Comparison of ENCODE assay signal across 1 cellular context in the genomic region with DNA sequence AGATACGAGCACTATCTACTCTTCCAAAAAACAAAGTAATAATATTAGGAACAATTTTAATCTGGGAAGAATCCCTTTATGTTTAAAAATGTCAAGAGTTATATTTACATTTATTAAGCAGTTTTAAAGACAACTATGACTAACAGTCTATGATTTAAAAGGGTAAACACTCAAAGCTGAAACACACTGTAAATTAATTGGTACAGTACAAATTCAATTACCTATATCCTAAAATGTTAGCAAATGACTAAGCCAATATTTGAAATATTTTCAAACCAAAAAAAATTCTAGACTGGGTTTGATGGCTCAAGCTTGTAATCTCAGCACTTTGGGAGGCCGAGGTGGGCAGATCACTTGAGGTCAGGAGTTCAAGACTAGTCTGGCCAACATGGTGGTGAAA.
TF ChIP-seq lines count a peak whose summit lies in the region.

No MANE protein-coding gene starts in this region.

TF ChIP-seq in GM23338, 12 proteins besides CTCF, POLR2A, EP300 and RAD21:
- TF ChIP-seq, protein P1, sequence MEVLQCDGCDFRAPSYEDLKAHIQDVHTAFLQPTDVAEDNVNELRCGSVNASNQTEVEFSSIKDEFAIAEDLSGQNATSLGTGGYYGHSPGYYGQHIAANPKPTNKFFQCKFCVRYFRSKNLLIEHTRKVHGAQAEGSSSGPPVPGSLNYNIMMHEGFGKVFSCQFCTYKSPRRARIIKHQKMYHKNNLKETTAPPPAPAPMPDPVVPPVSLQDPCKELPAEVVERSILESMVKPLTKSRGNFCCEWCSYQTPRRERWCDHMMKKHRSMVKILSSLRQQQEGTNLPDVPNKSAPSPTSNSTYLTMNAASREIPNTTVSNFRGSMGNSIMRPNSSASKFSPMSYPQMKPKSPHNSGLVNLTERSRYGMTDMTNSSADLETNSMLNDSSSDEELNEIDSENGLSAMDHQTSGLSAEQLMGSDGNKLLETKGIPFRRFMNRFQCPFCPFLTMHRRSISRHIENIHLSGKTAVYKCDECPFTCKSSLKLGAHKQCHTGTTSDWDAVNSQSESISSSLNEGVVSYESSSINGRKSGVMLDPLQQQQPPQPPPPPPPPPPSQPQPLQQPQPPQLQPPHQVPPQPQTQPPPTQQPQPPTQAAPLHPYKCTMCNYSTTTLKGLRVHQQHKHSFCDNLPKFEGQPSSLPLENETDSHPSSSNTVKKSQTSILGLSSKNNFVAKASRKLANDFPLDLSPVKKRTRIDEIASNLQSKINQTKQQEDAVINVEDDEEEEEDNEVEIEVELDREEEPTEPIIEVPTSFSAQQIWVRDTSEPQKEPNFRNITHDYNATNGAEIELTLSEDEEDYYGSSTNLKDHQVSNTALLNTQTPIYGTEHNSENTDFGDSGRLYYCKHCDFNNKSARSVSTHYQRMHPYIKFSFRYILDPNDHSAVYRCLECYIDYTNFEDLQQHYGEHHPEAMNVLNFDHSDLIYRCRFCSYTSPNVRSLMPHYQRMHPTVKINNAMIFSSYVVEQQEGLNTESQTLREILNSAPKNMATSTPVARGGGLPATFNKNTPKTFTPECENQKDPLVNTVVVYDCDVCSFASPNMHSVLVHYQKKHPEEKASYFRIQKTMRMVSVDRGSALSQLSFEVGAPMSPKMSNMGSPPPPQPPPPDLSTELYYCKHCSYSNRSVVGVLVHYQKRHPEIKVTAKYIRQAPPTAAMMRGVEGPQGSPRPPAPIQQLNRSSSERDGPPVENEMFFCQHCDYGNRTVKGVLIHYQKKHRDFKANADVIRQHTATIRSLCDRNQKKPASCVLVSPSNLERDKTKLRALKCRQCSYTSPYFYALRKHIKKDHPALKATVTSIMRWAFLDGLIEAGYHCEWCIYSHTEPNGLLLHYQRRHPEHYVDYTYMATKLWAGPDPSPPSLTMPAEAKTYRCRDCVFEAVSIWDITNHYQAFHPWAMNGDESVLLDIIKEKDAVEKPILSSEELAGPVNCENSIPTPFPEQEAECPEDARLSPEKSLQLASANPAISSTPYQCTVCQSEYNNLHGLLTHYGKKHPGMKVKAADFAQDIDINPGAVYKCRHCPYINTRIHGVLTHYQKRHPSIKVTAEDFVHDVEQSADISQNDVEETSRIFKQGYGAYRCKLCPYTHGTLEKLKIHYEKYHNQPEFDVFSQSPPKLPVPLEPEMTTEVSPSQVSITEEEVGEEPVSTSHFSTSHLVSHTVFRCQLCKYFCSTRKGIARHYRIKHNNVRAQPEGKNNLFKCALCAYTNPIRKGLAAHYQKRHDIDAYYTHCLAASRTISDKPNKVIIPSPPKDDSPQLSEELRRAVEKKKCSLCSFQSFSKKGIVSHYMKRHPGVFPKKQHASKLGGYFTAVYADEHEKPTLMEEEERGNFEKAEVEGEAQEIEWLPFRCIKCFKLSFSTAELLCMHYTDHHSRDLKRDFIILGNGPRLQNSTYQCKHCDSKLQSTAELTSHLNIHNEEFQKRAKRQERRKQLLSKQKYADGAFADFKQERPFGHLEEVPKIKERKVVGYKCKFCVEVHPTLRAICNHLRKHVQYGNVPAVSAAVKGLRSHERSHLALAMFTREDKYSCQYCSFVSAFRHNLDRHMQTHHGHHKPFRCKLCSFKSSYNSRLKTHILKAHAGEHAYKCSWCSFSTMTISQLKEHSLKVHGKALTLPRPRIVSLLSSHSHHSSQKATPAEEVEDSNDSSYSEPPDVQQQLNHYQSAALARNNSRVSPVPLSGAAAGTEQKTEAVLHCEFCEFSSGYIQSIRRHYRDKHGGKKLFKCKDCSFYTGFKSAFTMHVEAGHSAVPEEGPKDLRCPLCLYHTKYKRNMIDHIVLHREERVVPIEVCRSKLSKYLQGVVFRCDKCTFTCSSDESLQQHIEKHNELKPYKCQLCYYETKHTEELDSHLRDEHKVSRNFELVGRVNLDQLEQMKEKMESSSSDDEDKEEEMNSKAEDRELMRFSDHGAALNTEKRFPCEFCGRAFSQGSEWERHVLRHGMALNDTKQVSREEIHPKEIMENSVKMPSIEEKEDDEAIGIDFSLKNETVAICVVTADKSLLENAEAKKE (CRISPR knock-in tag; IDR thresholded peaks at IDR 0.05): no peak
